1 cellular context compared by ENCODE assay signal in the genomic region with DNA sequence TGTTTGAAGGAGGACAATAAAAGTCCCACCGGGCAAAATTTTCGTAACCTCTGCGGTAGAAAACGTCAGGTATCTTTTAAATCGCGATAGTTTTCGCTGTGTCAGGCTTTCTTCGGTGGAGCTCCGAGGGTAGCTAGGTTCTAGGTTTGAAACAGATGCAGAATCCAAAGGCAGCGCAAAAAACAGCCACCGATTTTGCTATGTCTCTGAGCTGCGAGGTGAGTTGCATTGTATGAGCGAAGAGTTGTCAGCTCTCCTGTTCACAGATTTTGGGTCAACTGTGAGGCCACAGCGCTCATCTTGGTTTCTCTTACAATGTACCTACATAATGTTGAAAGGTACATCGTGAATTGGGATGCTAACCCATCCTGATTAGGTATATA.
TF ChIP-seq lines count a peak whose summit lies in the region.

No MANE protein-coding gene starts in this region.

TF ChIP-seq in neural cell, 6 proteins besides CTCF, POLR2A, EP300 and RAD21 (continued from another document):
- TF ChIP-seq EZH2 (IDR thresholded peaks at IDR 0.05; ENCODE audit: borderline replicate concordance, insufficient read depth, low read length, poor library complexity, severe bottlenecking) (no peak), POLR2AphosphoS5 (IDR thresholded peaks at IDR 0.05) (no peak), TAF1 (IDR thresholded peaks at IDR 0.05; ENCODE audit: low read depth) (no peak)
